Comparison of ENCODE assay signal across 20 cellular contexts in the genomic region with DNA sequence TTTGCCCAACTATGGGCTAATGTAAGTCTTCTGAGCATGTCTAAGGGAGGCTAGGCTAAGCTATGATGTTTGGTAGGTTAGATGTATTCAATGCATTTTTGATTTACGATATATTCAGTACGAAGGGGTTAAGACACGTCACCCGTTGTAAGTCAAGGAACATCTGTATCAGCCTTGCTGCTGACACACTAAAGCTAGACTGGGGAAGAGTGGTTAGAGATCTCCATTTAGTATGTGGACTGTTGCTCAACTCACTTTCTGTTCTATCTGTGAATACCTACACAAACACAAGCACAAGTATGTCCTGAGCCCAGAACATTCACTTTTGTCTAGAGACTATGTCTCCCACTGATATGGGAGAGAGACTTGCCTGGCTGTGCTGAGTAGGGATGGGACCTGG.
DNase-seq lines count a peak whose midpoint lies in the region; ATAC-seq, FAIRE-seq and TF ChIP-seq lines count a peak whose summit lies in the region.
"Had no signal": no experiment of that assay in that cellular context is flagged by ENCODE, and none has a peak within 500 bp of the region (broad histone marks: within the 10 kb centered on the region; RNA-seq: fewer than 3 reads in every experiment).

No MANE protein-coding gene starts in this region.

- H3K27me3 ChIP-seq in KMS-11 (ENCODE audit: insufficient read depth, low read depth) (no peaks in the 10 kb centered on the region), K562 (ENCODE audit: control insufficient read depth in 2 of 2, insufficient read depth in 2 of 2, low read length in 2 of 2) (no peaks in the 10 kb centered on the region), neutrophil (no peaks in the 10 kb centered on the region)
- H3K27me3 ChIP-seq: esophagus squamous epithelium, MG63, right lobe of liver had no signal

- peaks cover 5% of the 10 kb centered on the region; the same call in 1 of the 2 replicates for H3K36me3 ChIP-seq in KMS-11 (ENCODE audit: insufficient read depth)
- H3K36me3 ChIP-seq in K562 (ENCODE audit: control insufficient read depth, insufficient read depth, low read length): peaks cover 37% of the 10 kb centered on the region; the same call in 2 of the 3 replicates
- peaks cover 89% of the 10 kb centered on the region for H3K36me3 ChIP-seq in neutrophil

- BruUV-seq in K562 (replicated peaks; lab: Mats Ljungman, UMichigan): no TSS peak

- H3K9me3 ChIP-seq in K562 (replicated peaks; ENCODE audit: control insufficient read depth, insufficient read depth, low read depth, low read length) (no peaks in the 10 kb centered on the region; the same call in 1 of the 2 replicates), neutrophil (no peaks in the 10 kb centered on the region)
- H3K9me3 ChIP-seq: esophagus squamous epithelium, MG63, right lobe of liver had no signal

- no peak overlapping the region for H3K9ac ChIP-seq in KMS-11
- no peak overlapping the region for H3K9ac ChIP-seq in K562 (ENCODE audit: insufficient read depth in 1 of 2, low read depth in 2 of 2, low read length in 2 of 2)

- H3K4me3 Mint-ChIP-seq in T-helper 1 cell treated with Interleukin-12 subunit alpha and Interleukin-12 subunit beta and Interleukin-4 antibody, amounts not matched to agents 30 μg/mL and 1 μg/mL, for 36 hours: no peak overlapping the region
- H3K4me3 Mint-ChIP-seq: naive B cell had no signal

- H3K4me2 ChIP-seq in KMS-11 (peak overlapping the region; percentile 5; the same call in 1 of the 2 replicates), K562 (ENCODE audit: insufficient read depth, low read length) (peak overlapping the region; percentile 4; the same call in 1 of the 2 replicates)

- ATAC-seq in K562 (peak; percentile 37), HG03571 (IDR thresholded peaks at IDR 0.05; ENCODE audit: unreplicated experiment) (no peak)
- ATAC-seq: left colon had no signal

- no peaks in the 10 kb centered on the region for H3K9me1 ChIP-seq in K562 (ENCODE audit: control insufficient read depth, insufficient read depth, low read length)

- CTCF ChIA-PET in K562 (lab: Yijun Ruan, JAX; ENCODE audit: low intra/inter-chr PET ratio) (no interaction called here), GM10248 (lab: Yijun Ruan, JAX) (interaction anchor here (1.0 to 3.3 kb wide), 6 partner anchors 8 to 70 kb away, joined by 3 to 16 read pairs (median 4); no protein-coding TSS in a partner anchor)

- peak overlapping the region; percentile 67 for H3K27ac Mint-ChIP-seq in T-helper 1 cell treated with Interleukin-12 subunit alpha and Interleukin-12 subunit beta and Interleukin-4 antibody, amounts not matched to agents 30 μg/mL and 1 μg/mL, for 36 hours

- WGBS in K562 (ENCODE audit: insufficient coverage, low coverage, missing lambda C conversion rate): 69% methylated on average over 4 of the region's 4 CpGs

- no peak for TF ChIP-seq CTCF in KMS-11 (conservative IDR thresholded peaks at IDR 0.05; ENCODE audit: low read depth, low read length)
- no peak for TF ChIP-seq CTCF in K562 (IDR thresholded peaks at IDR 0.05 in 2 of 3, conservative IDR thresholded peaks at IDR 0.05 in 1 of 3; ENCODE audit: insufficient read depth in 2 of 3, low read depth in 1 of 3, low read length in 3 of 3)
- TF ChIP-seq CTCF in neutrophil (IDR thresholded peaks at IDR 0.05): no peak
- no peak for TF ChIP-seq CTCF in GM10248 (IDR thresholded peaks at IDR 0.05; ENCODE audit: control extremely low read depth, extremely low read depth, low read depth, missing control alignments)

- H4K20me1 ChIP-seq in KMS-11 (ENCODE audit: insufficient read depth): no peaks in the 10 kb centered on the region
- H4K20me1 ChIP-seq in K562 (replicated peaks; ENCODE audit: control insufficient read depth, insufficient read depth, low read length): no peaks in the 10 kb centered on the region

- intact Hi-C loops in K562 (cut with micrococcal nuclease): no loop called here
- intact Hi-C loops in cardiac septum (cut with DNase I): no loop called here

- peaks cover 46% of the 10 kb centered on the region for H3K4me1 Mint-ChIP-seq in T-helper 1 cell treated with Interleukin-12 subunit alpha and Interleukin-12 subunit beta and Interleukin-4 antibody, amounts not matched to agents 30 μg/mL and 1 μg/mL, for 36 hours (ENCODE audit: low read depth)

- H3K36me3 Mint-ChIP-seq in T-helper 1 cell treated with Interleukin-12 subunit alpha and Interleukin-12 subunit beta and Interleukin-4 antibody, amounts not matched to agents 30 μg/mL and 1 μg/mL, for 36 hours (ENCODE audit: low read depth): peaks cover 52% of the 10 kb centered on the region

- no peak for TF ChIP-seq POLR2A in K562 (conservative IDR thresholded peaks at IDR 0.05)

- no peak for TF ChIP-seq EP300 in K562 (IDR thresholded peaks at IDR 0.05; ENCODE audit: low read length)

- peaks cover 6% of the 10 kb centered on the region for H3K9me3 Mint-ChIP-seq in T-helper 1 cell treated with Interleukin-12 subunit alpha and Interleukin-12 subunit beta and Interleukin-4 antibody, amounts not matched to agents 30 μg/mL and 1 μg/mL, for 36 hours

- H3K27ac ChIP-seq in KMS-11 (no peak overlapping the region), K562 (ENCODE audit: extremely low read depth, low read depth, low read length) (peak overlapping the region; percentile 25; the same call in 2 of the 3 replicates), neutrophil (peak overlapping the region; percentile 48)
- H3K27ac ChIP-seq: 22Rv1, right lobe of liver had no signal

- H3K27me3 Mint-ChIP-seq in T-helper 1 cell treated with Interleukin-12 subunit alpha and Interleukin-12 subunit beta and Interleukin-4 antibody, amounts not matched to agents 30 μg/mL and 1 μg/mL, for 36 hours (ENCODE audit: low read depth): no peaks in the 10 kb centered on the region
- H3K27me3 Mint-ChIP-seq: naive B cell had no signal

- peaks cover 56% of the 10 kb centered on the region for H3K4me1 ChIP-seq in KMS-11 (ENCODE audit: low read depth, poor library complexity, severe bottlenecking)
- H3K4me1 ChIP-seq in K562 (replicated peaks in 1 of 2; ENCODE audit: control insufficient read depth in 2 of 2, insufficient read depth in 2 of 2, low read length in 2 of 2): peaks cover 19 to 25% of the 10 kb centered on the region in 2 experiments; a peak in 4 of 5 replicates
- H3K4me1 ChIP-seq in neutrophil (ENCODE audit: control insufficient read depth in 1 of 2, insufficient read depth in 1 of 2, low read depth in 1 of 2, low read length in 1 of 2): peaks cover 4 to 9% of the 10 kb centered on the region in 2 experiments

- in situ Hi-C loops in K562 (cut with MboI): no loop called here

- H3K4me3 ChIP-seq in KMS-11 (IDR thresholded peaks at IDR 0.05; ENCODE audit: insufficient read depth, low read depth, low read length) (no peak overlapping the region), K562 (no peak overlapping the region), neutrophil (ENCODE audit: low read depth in 1 of 2, low read length in 1 of 2) (no peak overlapping the region)
- H3K4me3 ChIP-seq: esophagus squamous epithelium, MG63, right lobe of liver had no signal

- no peaks in the 10 kb centered on the region for H3K79me2 ChIP-seq in KMS-11 (ENCODE audit: insufficient read depth, low read depth)
- H3K79me2 ChIP-seq in K562 (ENCODE audit: control insufficient read depth, insufficient read depth, low read length): peaks cover 14% of the 10 kb centered on the region; the same call in 2 of the 3 replicates

- H2AFZ ChIP-seq in KMS-11 (ENCODE audit: low read depth) (no peak overlapping the region), K562 (ENCODE audit: low read depth, low read length) (peak overlapping the region; percentile 27; the same call in 1 of the 2 replicates)

- DNase-seq in T-helper 1 cell: no peak
- no peak for DNase-seq in K562 (ENCODE audit: extremely low read depth in 1 of 4, low spot score in 3 of 4)
- DNase-seq in GM10248 (ENCODE audit: extremely low spot score): no peak
- DNase-seq in cardiac septum (ENCODE audit: low spot score): no peak
- DNase-seq: amygdala; esophagus squamous epithelium; hippocampal formation; left colon; MG63; naive B cell; NCI-H774; right lobe of liver; stimulated activated CD4-positive, alpha-beta T cell treated with anti-CD3 and anti-CD28 coated beads, Interleukin-4, amount 100 ng/mL, for 24 hours; T-helper 9 cell had no signal

- peak; percentile 49 for FAIRE-seq in K562 (lab: Jason Lieb, UNC)
- FAIRE-seq: GM12892 had no signal

- POLR2A ChIA-PET in K562 (lab: Yijun Ruan, JAX) (interaction anchor here (0.7 to 1.5 kb wide), 5 partner anchors 9 to 78 kb away, joined by 3 to 5 read pairs (median 3); no protein-coding TSS in a partner anchor), GM10248 (lab: Yijun Ruan, JAX) (no interaction called here)

- no peak for TF ChIP-seq RAD21 in K562 (CRISPR knock-in tag; conservative IDR thresholded peaks at IDR 0.05 in 1 of 2, IDR thresholded peaks at IDR 0.05 in 1 of 2)

TF ChIP-seq in K562, 482 proteins besides CTCF, POLR2A, EP300 and RAD21 (continues in another document):
- TF ChIP-seq CEBPG (CRISPR knock-in tag; IDR thresholded peaks at IDR 0.05) (no peak), CEBPG (tag; conservative IDR thresholded peaks at IDR 0.05 in 1 of 2, IDR thresholded peaks at IDR 0.05 in 1 of 2) (no peak), CEBPB (tag; IDR thresholded peaks at IDR 0.05) (peak; percentile 49; the same call in 1 of the 2 replicates), PTBP1 (IDR thresholded peaks at IDR 0.05; ENCODE audit: low read depth, low read length) (no peak), SMARCB1 (IDR thresholded peaks at IDR 0.05; ENCODE audit: insufficient read length, low read depth) (no peak), NR2F6 (CRISPR knock-in tag; IDR thresholded peaks at IDR 0.05) (no peak)
- TF ChIP-seq, protein P1, sequence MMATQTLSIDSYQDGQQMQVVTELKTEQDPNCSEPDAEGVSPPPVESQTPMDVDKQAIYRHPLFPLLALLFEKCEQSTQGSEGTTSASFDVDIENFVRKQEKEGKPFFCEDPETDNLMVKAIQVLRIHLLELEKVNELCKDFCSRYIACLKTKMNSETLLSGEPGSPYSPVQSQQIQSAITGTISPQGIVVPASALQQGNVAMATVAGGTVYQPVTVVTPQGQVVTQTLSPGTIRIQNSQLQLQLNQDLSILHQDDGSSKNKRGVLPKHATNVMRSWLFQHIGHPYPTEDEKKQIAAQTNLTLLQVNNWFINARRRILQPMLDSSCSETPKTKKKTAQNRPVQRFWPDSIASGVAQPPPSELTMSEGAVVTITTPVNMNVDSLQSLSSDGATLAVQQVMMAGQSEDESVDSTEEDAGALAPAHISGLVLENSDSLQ (IDR thresholded peaks at IDR 0.05): peak; percentile 8; the same call in 1 of the 2 replicates
